Comparison of ENCODE assay signal across 16 cellular contexts in the genomic region with DNA sequence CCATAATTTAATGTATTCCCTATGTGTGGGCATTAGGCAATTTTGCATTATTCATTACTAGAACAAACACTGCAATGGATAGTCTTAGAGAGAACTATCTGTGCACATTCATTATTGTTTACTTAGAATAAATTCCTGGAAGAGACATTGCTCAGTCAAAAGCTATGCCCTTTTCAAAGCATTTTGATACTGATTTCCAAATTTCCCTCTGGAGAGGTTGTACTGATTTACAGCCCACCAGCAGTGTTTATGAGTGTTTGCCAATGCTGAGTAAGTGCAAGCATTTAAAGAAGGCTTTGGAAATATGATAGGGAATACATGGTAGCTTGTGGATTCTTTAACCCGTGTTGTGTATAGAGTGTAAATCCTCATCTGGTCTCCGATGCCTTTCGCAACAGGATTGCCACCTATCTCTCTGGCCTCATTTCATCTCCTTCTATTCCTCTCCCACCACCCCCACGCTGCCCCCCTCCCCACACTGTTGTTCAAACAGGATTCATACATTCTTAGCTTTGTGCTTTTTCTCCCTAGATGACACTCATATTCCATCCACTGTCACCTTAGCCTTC. TPM values are rescaled to one million over a fixed set of nuclear protein-coding genes. Genes with fewer than 3 reads are reported as not detected.
A peak's percentile ranks its signal among the peaks of the same experiment; 100 is the strongest.
DNase-seq lines count a peak whose midpoint lies in the region; ATAC-seq and TF ChIP-seq lines count a peak whose summit lies in the region.
"Had no signal": no experiment of that assay in that cellular context is flagged by ENCODE, and none has a peak within 500 bp of the region (broad histone marks: within the 10 kb centered on the region; RNA-seq: fewer than 3 reads in every experiment).

No MANE protein-coding gene starts in this region.

- CTCF ChIA-PET in A673 (lab: Charles Lee): interaction anchor here (0.6 kb wide), 1 partner anchor 300 kb away, joined by 3 read pairs; no protein-coding TSS in a partner anchor

- no peaks in the 10 kb centered on the region for H3K9me2 ChIP-seq in GM23338 (ENCODE audit: insufficient read depth)

- H4K20me1 ChIP-seq in GM23338 (replicated peaks; ENCODE audit: insufficient read depth): no peaks in the 10 kb centered on the region
- H4K20me1 ChIP-seq: BLaER1 had no signal

- intact Hi-C loops in A673 (cut with micrococcal nuclease; ENCODE audit: unreplicated experiment) (loop anchor here (5.0 kb wide), 1 partner anchor 248 kb away; no protein-coding TSS in a partner anchor), lower lobe of right lung (cut with DNase I) (no loop called here), esophagus muscularis mucosa (cut with DNase I) (loop anchor here (5.0 kb wide), 1 partner anchor 43 kb away; no protein-coding TSS in a partner anchor)

- ATAC-seq in lower lobe of right lung: peak; percentile 11 to 32
- ATAC-seq in GM23338: no peak

- TF ChIP-seq CTCF in A673 (conservative IDR thresholded peaks at IDR 0.05; ENCODE audit: low read depth, low read length): no peak
- TF ChIP-seq CTCF in HFF-Myc (IDR thresholded peaks at IDR 0.05; ENCODE audit: low read depth, low read length, missing control alignments): no peak
- TF ChIP-seq CTCF in lower lobe of right lung (IDR thresholded peaks at IDR 0.05): no peak
- TF ChIP-seq CTCF in esophagus muscularis mucosa (IDR thresholded peaks at IDR 0.05): no peak
- TF ChIP-seq CTCF in GM23338 (conservative IDR thresholded peaks at IDR 0.05; ENCODE audit: low read depth in 2 of 2): no peak

- H2AFZ ChIP-seq in GM23338: no peak overlapping the region

- H3K27me3 ChIP-seq in A673 (replicated peaks; ENCODE audit: insufficient read depth, low read depth, low read length, poor library complexity): no peaks in the 10 kb centered on the region
- no peaks in the 10 kb centered on the region for H3K27me3 ChIP-seq in lower lobe of right lung (ENCODE audit: low read depth)
- H3K27me3 ChIP-seq in esophagus muscularis mucosa: no peaks in the 10 kb centered on the region
- no peaks in the 10 kb centered on the region for H3K27me3 ChIP-seq in GM23338 (ENCODE audit: insufficient read depth)
- H3K27me3 ChIP-seq: BLaER1 had no signal

- no peak overlapping the region for H3K27ac ChIP-seq in A673 (ENCODE audit: low read depth, low read length, poor library complexity, severe bottlenecking)
- no peak overlapping the region for H3K27ac ChIP-seq in lower lobe of right lung
- peak overlapping the region in 2 of 4 donors; percentile 20 to 86 for H3K27ac ChIP-seq in esophagus muscularis mucosa (replicated peaks in 1 of 4)
- H3K27ac ChIP-seq in GM23338 (ENCODE audit: low read depth): no peak overlapping the region
- H3K27ac ChIP-seq: BLaER1, neutrophil had no signal

- DNase-seq in A673 (ENCODE audit: low spot score) (peak; percentile 60), HFF-Myc (ENCODE audit: extremely low read depth, low read depth) (peak; percentile 35), amniotic epithelial cell (ENCODE audit: low read depth) (peak; percentile 99), lower lobe of right lung (no peak), esophagus muscularis mucosa (ENCODE audit: extremely low spot score) (no peak), SW 1271 (lab: John Stamatoyannopoulos, UW) (no peak), NCI-H345 (lab: John Stamatoyannopoulos, UW) (no peak), GM23338 (ENCODE audit: low spot score) (no peak)
- DNase-seq: activated CD4-positive, alpha-beta T cell treated with anti-CD3 and anti-CD28 coated beads, Interleukin-2, amount 50 U/mL, for 48 hours; immature natural killer cell; NCI-H2171; stimulated activated CD4-positive, alpha-beta T cell treated with anti-CD3 and anti-CD28 coated beads, Interleukin-4, amount 100 ng/mL, for 1 hour had no signal

- no peak for TF ChIP-seq EP300 in esophagus muscularis mucosa (IDR thresholded peaks at IDR 0.05)

- no peak for TF ChIP-seq POLR2A in esophagus muscularis mucosa (IDR thresholded peaks at IDR 0.05; ENCODE audit: low read depth)

- H3K4me3 Mint-ChIP-seq in GM23338: no peak overlapping the region
- H3K4me3 Mint-ChIP-seq: activated naive CD4-positive, alpha-beta T cell treated with anti-CD3 and anti-CD28 coated beads, Interleukin-2, amount 50 U/mL, for 24 hours; immature natural killer cell had no signal

- H3K9me3 ChIP-seq in A673 (ENCODE audit: low read depth, low read length, poor library complexity, severe bottlenecking) (no peaks in the 10 kb centered on the region), lower lobe of right lung (no peaks in the 10 kb centered on the region), esophagus muscularis mucosa (no peaks in the 10 kb centered on the region)
- H3K9me3 ChIP-seq: neutrophil had no signal

- H3K27me3 Mint-ChIP-seq in GM23338 (ENCODE audit: insufficient read depth, low read depth, poor library complexity): peaks cover 2% of the 10 kb centered on the region
- H3K27me3 Mint-ChIP-seq: activated naive CD4-positive, alpha-beta T cell treated with anti-CD3 and anti-CD28 coated beads, Interleukin-2, amount 50 U/mL, for 24 hours had no signal

- peaks cover 39% of the 10 kb centered on the region for H3K4me1 Mint-ChIP-seq in GM23338
- H3K4me1 Mint-ChIP-seq: immature natural killer cell had no signal

- H3K36me3 ChIP-seq in A673 (ENCODE audit: insufficient read depth, low read length, poor library complexity, severe bottlenecking) (no peaks in the 10 kb centered on the region), lower lobe of right lung (no peaks in the 10 kb centered on the region), esophagus muscularis mucosa (no peaks in the 10 kb centered on the region), GM23338 (ENCODE audit: insufficient read depth) (no peaks in the 10 kb centered on the region)
- H3K36me3 ChIP-seq: BLaER1, neutrophil had no signal

- H3K36me3 Mint-ChIP-seq in GM23338 (ENCODE audit: low read depth): no peaks in the 10 kb centered on the region
- H3K36me3 Mint-ChIP-seq: activated naive CD4-positive, alpha-beta T cell treated with anti-CD3 and anti-CD28 coated beads, Interleukin-2, amount 50 U/mL, for 24 hours; immature natural killer cell had no signal

- H3K27ac Mint-ChIP-seq in GM23338: no peak overlapping the region
- H3K27ac Mint-ChIP-seq: activated naive CD4-positive, alpha-beta T cell treated with anti-CD3 and anti-CD28 coated beads, Interleukin-2, amount 50 U/mL, for 24 hours; immature natural killer cell had no signal

- no peak overlapping the region for H3K4me3 ChIP-seq in A673 (ENCODE audit: low read depth, low read length, poor library complexity, severe bottlenecking)
- no peak overlapping the region for H3K4me3 ChIP-seq in HFF-Myc (replicated peaks; ENCODE audit: low read depth, low read length)
- no peak overlapping the region for H3K4me3 ChIP-seq in lower lobe of right lung
- H3K4me3 ChIP-seq in esophagus muscularis mucosa: no peak overlapping the region
- no peak overlapping the region for H3K4me3 ChIP-seq in GM23338
- H3K4me3 ChIP-seq: BLaER1 had no signal

- no peak overlapping the region for H3K4me2 ChIP-seq in GM23338
- H3K4me2 ChIP-seq: BLaER1 had no signal

- no peaks in the 10 kb centered on the region for H3F3A ChIP-seq in GM23338 (replicated peaks; ENCODE audit: low read depth)

- H3K4me1 ChIP-seq in A673 (ENCODE audit: insufficient read depth, low read length, poor library complexity, severe bottlenecking) (peaks cover 54% of the 10 kb centered on the region), lower lobe of right lung (peaks cover 23% of the 10 kb centered on the region), esophagus muscularis mucosa (peaks cover 18 to 56% (median 54%) of the 10 kb centered on the region in 4 donors), GM23338 (ENCODE audit: insufficient read depth) (peaks cover 22% of the 10 kb centered on the region; the same call in 1 of the 2 replicates)

- WGBS in esophagus muscularis mucosa: 79% methylated on average over 4 of the region's 4 CpGs

- no peaks in the 10 kb centered on the region for H3K79me2 ChIP-seq in GM23338 (replicated peaks; ENCODE audit: insufficient read depth)

- POLR2A ChIA-PET in A673 (lab: Charles Lee; ENCODE audit: low non-redundant PET): no interaction called here

- no TSS peak for BruUV-seq in A673 (replicated peaks; lab: Mats Ljungman, UMichigan)

- H3K9me3 Mint-ChIP-seq in GM23338: no peaks in the 10 kb centered on the region
- H3K9me3 Mint-ChIP-seq: activated naive CD4-positive, alpha-beta T cell treated with anti-CD3 and anti-CD28 coated beads, Interleukin-2, amount 50 U/mL, for 24 hours; immature natural killer cell had no signal

TF ChIP-seq in GM23338, 12 proteins besides CTCF, POLR2A, EP300 and RAD21 (continues in another document):
- TF ChIP-seq JUNB (IDR thresholded peaks at IDR 0.05; ENCODE audit: unreplicated experiment): no peak

RNA-seq across cellular contexts. Expression of a gene that starts 33.4 kb away (rescaled TPM):
- total RNA-seq in A673 (2021) (24.9 and 31.3 TPM in 2 replicates), lower lobe of right lung (23.1 TPM), esophagus muscularis mucosa (10 to 100 TPM; 28.5 to 43.9 (median 32.4) TPM)
- total RNA-seq in GM23338 (2014; rRNA removed; shearing (Covaris generic)): 47.0 and 54.8 TPM in 2 replicates
- polyA plus RNA-seq in GM23338 (2016; fragmentation: Nextera tagmentation; extraction: Ambion mirVana): 40.0 and 46.4 TPM in 2 replicates

RNA-seq across cellular contexts. Expression of a gene that starts 56.3 kb away (rescaled TPM):
- total RNA-seq in A673 (2021) (not detected in 2 replicates), lower lobe of right lung (not detected), esophagus muscularis mucosa (not detected)
- total RNA-seq in GM23338 (2014; rRNA removed; shearing (Covaris generic)): not detected in 2 replicates
- polyA plus RNA-seq in GM23338 (2016; fragmentation: Nextera tagmentation; extraction: Ambion mirVana): not detected in 2 replicates
- total RNA-seq: HT1080 had no signal
- polyA plus RNA-seq: immature natural killer cell had no signal

Comparison
In these comparisons a context has a peak if more than half of its experiments do, and no peak if none do; other contexts are left out.
1. DNase-seq: peak in A673 (single experiment), HFF-Myc (single experiment) and amniotic epithelial cell (single experiment); none in lower lobe of right lung (single experiment), esophagus muscularis mucosa (single experiment), SW 1271 (0 of 2), NCI-H345 (single experiment) and GM23338 (single experiment).